Comparison of ENCODE assay signal across 24 cellular contexts in the genomic region with DNA sequence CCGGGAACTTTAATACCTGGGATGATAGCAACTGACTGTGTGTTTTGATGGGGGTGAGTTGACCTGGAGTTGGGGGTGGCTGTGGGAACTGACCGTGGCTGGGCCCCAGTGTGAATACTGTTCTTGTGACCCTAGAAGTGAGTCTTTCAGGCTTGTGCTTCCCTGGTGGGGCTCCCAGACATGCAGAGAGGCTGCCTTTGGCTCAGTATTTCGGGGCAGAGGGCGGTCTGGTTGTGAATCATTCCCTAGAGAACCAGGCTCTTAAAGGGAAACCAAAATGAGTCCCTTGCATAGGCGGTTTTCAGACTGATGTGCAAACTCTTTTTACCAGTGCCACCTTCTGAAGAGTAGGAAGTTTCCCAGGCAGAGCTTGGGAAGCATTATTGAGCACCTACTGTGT.
A peak's percentile ranks its signal among the peaks of the same experiment; 100 is the strongest.
DNase-seq lines count a peak whose midpoint lies in the region; ATAC-seq and TF ChIP-seq lines count a peak whose summit lies in the region.
"Had no signal": no experiment of that assay in that cellular context is flagged by ENCODE, and none has a peak within 500 bp of the region (broad histone marks: within the 10 kb centered on the region; RNA-seq: fewer than 3 reads in every experiment).

No MANE protein-coding gene starts in this region.

- peaks cover 48 to 55% of the 10 kb centered on the region in 2 donors for H3K27me3 Mint-ChIP-seq in effector memory CD8-positive, alpha-beta T cell

- H3K9me3 ChIP-seq in A673 (ENCODE audit: low read depth, low read length, poor library complexity, severe bottlenecking) = no peaks in the 10 kb centered on the region
- H3K9me3 ChIP-seq: neutrophil, tibial nerve had no signal

- no peak overlapping the region for H3K27ac ChIP-seq in A673 (ENCODE audit: low read depth, low read length, poor library complexity, severe bottlenecking)
- H3K27ac ChIP-seq: 22Rv1, epithelial cell of prostate, neutrophil, tibial nerve had no signal

- H3K4me3 Mint-ChIP-seq in effector memory CD8-positive, alpha-beta T cell = no peak overlapping the region
- H3K4me3 Mint-ChIP-seq: activated CD4-positive, alpha-beta T cell treated with anti-CD3 and anti-CD28 coated beads, Interleukin-2, amount 10 ng/mL, durations not matched to agents 24 days and 14 days; stimulated activated naive B cell treated with anti-CD40 and anti-IgM and Interleukin-4, amounts not matched to agents 10 μg/mL and 1 μg/mL and 100 μg/mL, for 72 hours had no signal

- no TSS peak for BruUV-seq in A673 (replicated peaks; lab: Mats Ljungman, UMichigan)

- H3K4me1 ChIP-seq in A673 (ENCODE audit: insufficient read depth, low read length, poor library complexity, severe bottlenecking) = peaks cover 16% of the 10 kb centered on the region
- H3K4me1 ChIP-seq: tibial nerve had no signal

- TF ChIP-seq CTCF in A673 (conservative IDR thresholded peaks at IDR 0.05; ENCODE audit: low read depth, low read length) = no peak

- intact Hi-C loops in A673 (cut with micrococcal nuclease; ENCODE audit: unreplicated experiment) = no loop called here

- H3K36me3 ChIP-seq in A673 (ENCODE audit: insufficient read depth, low read length, poor library complexity, severe bottlenecking) = no peaks in the 10 kb centered on the region
- H3K36me3 ChIP-seq: neutrophil, tibial nerve had no signal

- no peak overlapping the region for H3K4me3 ChIP-seq in A673 (ENCODE audit: low read depth, low read length, poor library complexity, severe bottlenecking)
- H3K4me3 ChIP-seq: GM12878, tibial nerve had no signal

- ATAC-seq in HG03432 (IDR thresholded peaks at IDR 0.05; ENCODE audit: unreplicated experiment) (no peak), GM19397 (IDR thresholded peaks at IDR 0.05; ENCODE audit: unreplicated experiment) (no peak)
- ATAC-seq in effector memory CD8-positive, alpha-beta T cell (replicated peaks) = no peak
- ATAC-seq: GM12878; left ventricle myocardium superior; stimulated activated naive B cell treated with anti-CD40 and anti-IgM and Interleukin-4, amounts not matched to agents 10 μg/mL and 1 μg/mL and 100 μg/mL, for 72 hours had no signal

- CTCF ChIA-PET in A673 (lab: Charles Lee) = no interaction called here

- no peaks in the 10 kb centered on the region for H3K36me3 Mint-ChIP-seq in effector memory CD8-positive, alpha-beta T cell (ENCODE audit: insufficient read depth)
- H3K36me3 Mint-ChIP-seq: stimulated activated naive B cell treated with anti-CD40 and anti-IgM and Interleukin-4, amounts not matched to agents 10 μg/mL and 1 μg/mL and 100 μg/mL, for 72 hours had no signal

- no peaks in the 10 kb centered on the region for H3K27me3 ChIP-seq in A673 (replicated peaks; ENCODE audit: insufficient read depth, low read depth, low read length, poor library complexity)
- H3K27me3 ChIP-seq: tibial nerve had no signal

- no peaks in the 10 kb centered on the region for H3K4me1 Mint-ChIP-seq in effector memory CD8-positive, alpha-beta T cell (ENCODE audit: low read depth in 2 of 2)
- H3K4me1 Mint-ChIP-seq: activated CD4-positive, alpha-beta T cell treated with anti-CD3 and anti-CD28 coated beads, Interleukin-2, amount 10 ng/mL, durations not matched to agents 24 days and 14 days had no signal

- H3K9me3 Mint-ChIP-seq in effector memory CD8-positive, alpha-beta T cell = no peaks in the 10 kb centered on the region
- H3K9me3 Mint-ChIP-seq: activated CD4-positive, alpha-beta T cell treated with anti-CD3 and anti-CD28 coated beads, Interleukin-2, amount 10 ng/mL, durations not matched to agents 24 days and 14 days; activated T-helper 2 cell treated with anti-CD3 and anti-CD28 coated beads, Interferon-gamma antibody, Interleukin-2, Interleukin-4, amounts not matched to agents 10 μg/mL and 5 μg/mL and 100 μg/mL, durations not matched to agents 14 hours and 24 hours and 36 hours; stimulated activated naive B cell treated with anti-CD40 and anti-IgM and Interleukin-4, amounts not matched to agents 10 μg/mL and 1 μg/mL and 100 μg/mL, for 72 hours had no signal

- H3K27ac Mint-ChIP-seq in effector memory CD8-positive, alpha-beta T cell = no peak overlapping the region
- H3K27ac Mint-ChIP-seq: activated CD4-positive, alpha-beta T cell treated with anti-CD3 and anti-CD28 coated beads, Interleukin-2, amount 10 ng/mL, durations not matched to agents 24 days and 14 days; activated T-helper 2 cell treated with anti-CD3 and anti-CD28 coated beads, Interferon-gamma antibody, Interleukin-2, Interleukin-4, amounts not matched to agents 10 μg/mL and 5 μg/mL and 100 μg/mL, durations not matched to agents 14 hours and 24 hours and 36 hours; stimulated activated naive B cell treated with anti-CD40 and anti-IgM and Interleukin-4, amounts not matched to agents 10 μg/mL and 1 μg/mL and 100 μg/mL, for 72 hours had no signal

- peak; percentile 59 for DNase-seq in NCI-H82 (lab: John Stamatoyannopoulos, UW)
- no peak for DNase-seq in NCI-H82 treated with DMSO at 0.1 percent for 48 hours (lab: John Stamatoyannopoulos, UW; ENCODE audit: unreplicated experiment)
- peak; percentile 5 for DNase-seq in astrocyte of the hippocampus (ENCODE audit: low read depth, low spot score)
- DNase-seq in islet precursor cell = peak; percentile 51
- DNase-seq in effector memory CD8-positive, alpha-beta T cell = no peak
- DNase-seq in A673 (ENCODE audit: low spot score) = no peak
- DNase-seq: activated CD4-positive, alpha-beta T cell treated with anti-CD3 and anti-CD28 coated beads, Interleukin-2, amount 10 ng/mL, durations not matched to agents 24 days and 14 days; C1 segment of cervical spinal cord; glutamatergic neuron; Karpas-422; left ventricle myocardium superior; NCI-H1092 treated with DMSO at 0.1 percent for 48 hours; NCI-H2081 treated with DMSO at 0.1 percent for 48 hours; NCI-H510A; stimulated activated CD4-positive, alpha-beta T cell treated with anti-CD3 and anti-CD28 coated beads, Interleukin-15, amount 100 ng/mL, for 24 hours; stimulated activated naive B cell treated with anti-CD40 and anti-IgM and Interleukin-4, amounts not matched to agents 10 μg/mL and 1 μg/mL and 100 μg/mL, for 72 hours had no signal

- POLR2A ChIA-PET in A673 (lab: Charles Lee; ENCODE audit: low non-redundant PET) = no interaction called here

Comparison
In these comparisons a context has a peak if more than half of its experiments do, and no peak if none do; other contexts are left out.
1. DNase-seq: peak in NCI-H82 (single experiment), astrocyte of the hippocampus (single experiment) and islet precursor cell (single experiment); none in NCI-H82 treated with DMSO at 0.1 percent for 48 hours (single experiment), effector memory CD8-positive, alpha-beta T cell (0 of 3) and A673 (single experiment).